ENCODE assay signal across 20 cellular contexts in the genomic region with DNA sequence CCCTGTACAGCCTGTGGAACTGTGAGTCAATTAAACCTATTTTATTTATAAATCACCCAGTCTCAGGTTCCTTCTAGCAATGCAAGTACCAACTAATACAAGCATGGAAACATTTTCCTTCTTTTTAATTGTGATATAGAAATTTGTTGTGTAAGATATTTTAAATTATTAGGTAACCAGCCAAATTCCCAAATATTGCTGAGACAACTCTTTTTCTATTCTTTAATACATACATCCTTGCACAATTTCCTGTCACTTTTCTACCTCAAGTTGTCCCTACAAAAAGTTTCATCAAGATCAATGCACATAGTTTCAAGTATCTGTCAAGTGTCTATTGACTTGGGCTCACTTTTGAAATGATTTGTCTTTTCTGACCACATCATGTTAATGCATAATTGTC.
DNase-seq lines count a peak whose midpoint lies in the region; ATAC-seq, FAIRE-seq and TF ChIP-seq lines count a peak whose summit lies in the region.
"Had no signal": no experiment of that assay in that cellular context is flagged by ENCODE, and none has a peak within 500 bp of the region (broad histone marks: within the 10 kb centered on the region; RNA-seq: fewer than 3 reads in every experiment).

No MANE protein-coding gene starts in this region.

- no peak overlapping the region for H2BK20ac ChIP-seq in IMR-90 (ENCODE audit: low read depth, low read length)

- no peak overlapping the region for H2AK5ac ChIP-seq in IMR-90 (ENCODE audit: low read depth, low read length)

- no peak overlapping the region for H2AK9ac ChIP-seq in IMR-90 (replicated peaks; ENCODE audit: low read depth, low read length, poor library complexity)

- H3K4me2 ChIP-seq in HepG2 (ENCODE audit: low read depth, low read length) (no peak overlapping the region), IMR-90 (ENCODE audit: low read depth, low read length) (no peak overlapping the region), keratinocyte (ENCODE audit: control insufficient read depth, extremely low read depth, insufficient read depth, low read depth, low read length) (no peak overlapping the region)
- H3K4me2 ChIP-seq: BLaER1 treated with 17β-estradiol and CSF1 and Interleukin-3, amounts not matched to agents 10 nM and 100 nM had no signal

- TF ChIP-seq CTCF in HepG2 (CRISPR knock-in tag; IDR thresholded peaks at IDR 0.05) (no peak), right lobe of liver (IDR thresholded peaks at IDR 0.05) (no peak), IMR-90 (conservative IDR thresholded peaks at IDR 0.05; ENCODE audit: low read depth, low read length) (no peak), keratinocyte (optimal IDR thresholded peaks at IDR 0.05 in 1 of 3, IDR thresholded peaks at IDR 0.05 in 1 of 3, conservative IDR thresholded peaks at IDR 0.05 in 1 of 3; ENCODE audit: extremely low read depth in 1 of 3, insufficient read depth in 2 of 3, low read length in 3 of 3) (no peak), Peyer's patch (IDR thresholded peaks at IDR 0.05) (no peak)

- intact Hi-C loops in HepG2 (cut with micrococcal nuclease; ENCODE audit: unreplicated experiment): no loop called here
- intact Hi-C loops in right lobe of liver (cut with DNase I): no loop called here
- intact Hi-C loops in IMR-90 (cut with micrococcal nuclease): no loop called here

- H3K4me1 ChIP-seq in HepG2 (ENCODE audit: insufficient read depth, low read length) (no peaks in the 10 kb centered on the region), right lobe of liver (no peaks in the 10 kb centered on the region), IMR-90 (ENCODE audit: control insufficient read depth, insufficient read depth, low read length) (no peaks in the 10 kb centered on the region), keratinocyte (ENCODE audit: control insufficient read depth, extremely low read depth, insufficient read depth, low read length) (no peaks in the 10 kb centered on the region), Peyer's patch (no peaks in the 10 kb centered on the region)
- H3K4me1 ChIP-seq: BLaER1 treated with 17β-estradiol and CSF1 and Interleukin-3, amounts not matched to agents 10 nM and 100 nM; Caco-2 had no signal

- DNase-seq in HepG2 (ENCODE audit: low spot score) (no peak), right lobe of liver (no peak), IMR-90 (no peak), keratinocyte (ENCODE audit: low read depth, low spot score) (no peak), mesenteric fat pad (ENCODE audit: low spot score) (no peak), Peyer's patch (no peak)
- DNase-seq: 8988T; AML-193; Caco-2; Calu3; CD4-positive, alpha-beta T cell; CD8-positive, alpha-beta T cell; DMS79 treated with DMSO at 0.1 percent for 48 hours; GF-D8 had no signal

- H3K4me3 ChIP-seq in HepG2 (replicated peaks in 1 of 3; ENCODE audit: insufficient read depth in 1 of 3, low read depth in 2 of 3, low read length in 3 of 3) (no peak overlapping the region), right lobe of liver (no peak overlapping the region), IMR-90 (ENCODE audit: insufficient read depth, low read depth, low read length) (no peak overlapping the region), keratinocyte (ENCODE audit: control insufficient read depth in 2 of 3, extremely low read depth in 1 of 3, insufficient read depth in 2 of 3, low read depth in 1 of 3, low read length in 3 of 3) (no peak overlapping the region), Peyer's patch (no peak overlapping the region)
- H3K4me3 ChIP-seq: BLaER1 treated with 17β-estradiol and CSF1 and Interleukin-3, amounts not matched to agents 10 nM and 100 nM had no signal

- no peak for TF ChIP-seq EP300 in HepG2 (IDR thresholded peaks at IDR 0.05; ENCODE audit: low read depth in 2 of 2, low read length in 2 of 2)
- TF ChIP-seq EP300 in HepG2 (CRISPR knock-in tag; IDR thresholded peaks at IDR 0.05; ENCODE audit: borderline replicate concordance): no peak

- no peaks in the 10 kb centered on the region for H3K27me3 ChIP-seq in HepG2 (ENCODE audit: control insufficient read depth in 1 of 2, insufficient read depth in 2 of 2, low read length in 2 of 2)
- H3K27me3 ChIP-seq in right lobe of liver: no peaks in the 10 kb centered on the region
- no peaks in the 10 kb centered on the region for H3K27me3 ChIP-seq in IMR-90 (ENCODE audit: control insufficient read depth, insufficient read depth, low read length)
- H3K27me3 ChIP-seq in keratinocyte (ENCODE audit: control insufficient read depth, extremely low read depth, insufficient read depth, low read length): no peaks in the 10 kb centered on the region
- H3K27me3 ChIP-seq in Peyer's patch: no peaks in the 10 kb centered on the region
- H3K27me3 ChIP-seq: BLaER1 treated with 17β-estradiol and CSF1 and Interleukin-3, amounts not matched to agents 10 nM and 100 nM had no signal

- no peaks in the 10 kb centered on the region for H3K9me1 ChIP-seq in IMR-90 (ENCODE audit: insufficient read depth, low read length)
- H3K9me1 ChIP-seq in keratinocyte (ENCODE audit: control insufficient read depth, extremely low read depth, insufficient read depth, low read length): no peaks in the 10 kb centered on the region

- H4K8ac ChIP-seq in IMR-90 (ENCODE audit: low read depth in 2 of 2, low read length in 2 of 2): no peak overlapping the region

- H2BK120ac ChIP-seq in IMR-90 (ENCODE audit: low read depth, low read length): no peak overlapping the region

- H3K36me3 ChIP-seq in HepG2 (replicated peaks in 1 of 2; ENCODE audit: control insufficient read depth in 1 of 2, insufficient read depth in 2 of 2, low read length in 2 of 2) (no peaks in the 10 kb centered on the region), right lobe of liver (no peaks in the 10 kb centered on the region), IMR-90 (ENCODE audit: control insufficient read depth, insufficient read depth, low read length) (no peaks in the 10 kb centered on the region), keratinocyte (ENCODE audit: control insufficient read depth in 2 of 2, extremely low read depth in 1 of 2, insufficient read depth in 2 of 2, low read length in 2 of 2) (no peaks in the 10 kb centered on the region), Peyer's patch (no peaks in the 10 kb centered on the region)
- H3K36me3 ChIP-seq: BLaER1 treated with 17β-estradiol and CSF1 and Interleukin-3, amounts not matched to agents 10 nM and 100 nM had no signal

- H2BK5ac ChIP-seq in IMR-90 (ENCODE audit: low read depth, low read length, poor library complexity, severe bottlenecking): no peak overlapping the region

- no peak overlapping the region for H2BK15ac ChIP-seq in IMR-90 (ENCODE audit: low read depth, low read length)

- H3K79me2 ChIP-seq in HepG2 (ENCODE audit: insufficient read depth, low read length) (no peaks in the 10 kb centered on the region), keratinocyte (ENCODE audit: control insufficient read depth, insufficient read depth, low read length) (no peaks in the 10 kb centered on the region)

- H3K27ac ChIP-seq in HepG2 (ENCODE audit: extremely low read length, insufficient read depth, low read length) (no peak overlapping the region), right lobe of liver (no peak overlapping the region), IMR-90 (ENCODE audit: insufficient read depth, low read length) (no peak overlapping the region), keratinocyte (ENCODE audit: control insufficient read depth, insufficient read depth, low read length) (no peak overlapping the region), Peyer's patch (no peak overlapping the region)
- H3K27ac ChIP-seq: BLaER1 treated with 17β-estradiol and CSF1 and Interleukin-3, amounts not matched to agents 10 nM and 100 nM; C4-2B had no signal

- H3K9ac ChIP-seq in HepG2 (ENCODE audit: insufficient read depth, low read depth, low read length) (no peak overlapping the region), IMR-90 (ENCODE audit: low read depth, low read length) (no peak overlapping the region), keratinocyte (ENCODE audit: control insufficient read depth, extremely low read depth, insufficient read depth, low read length) (no peak overlapping the region)
- H3K9ac ChIP-seq: BLaER1 treated with 17β-estradiol and CSF1 and Interleukin-3, amounts not matched to agents 10 nM and 100 nM had no signal

- FAIRE-seq in HepG2 (lab: Jason Lieb, UNC): no peak
- peak; percentile 29 for FAIRE-seq in keratinocyte (lab: Jason Lieb, UNC)
- FAIRE-seq: A204.1, D721Med, G401.6, GM12891 had no signal

- H3K79me1 ChIP-seq in IMR-90 (ENCODE audit: low read depth in 1 of 2, low read length in 2 of 2): no peaks in the 10 kb centered on the region

- H2AFZ ChIP-seq in HepG2 (ENCODE audit: low read length) (no peak overlapping the region), IMR-90 (replicated peaks; ENCODE audit: low read length, poor library complexity) (no peak overlapping the region), keratinocyte (ENCODE audit: control insufficient read depth, low read length) (no peak overlapping the region)

- dilution Hi-C loops in IMR-90 (cut with HindIII; ENCODE audit: low sequenced_read_pairs, unreplicated experiment): no loop called here
- dilution Hi-C loops in keratinocyte (cut with MboI; ENCODE audit: extremely low pct_ligation_motif_present, low sequenced_read_pairs): no loop called here

- no peak overlapping the region for H3K56ac ChIP-seq in IMR-90 (ENCODE audit: extremely low read depth, insufficient read depth, low read length)

- in situ Hi-C loops in HepG2 (cut with HindIII; ENCODE audit: extremely low pct_ligation_motif_present, low pct_unique_long_range_greater_than_20kb) (no loop called here), IMR-90 (cut with MboI; ENCODE audit: low sequenced_read_pairs) (no loop called here)

- POLR2A ChIA-PET in HepG2 (lab: Yijun Ruan, JAX) (no interaction called here), IMR-90 (lab: Charles Lee; ENCODE audit: unreplicated experiment) (no interaction called here)

- no peaks in the 10 kb centered on the region for H4K20me1 ChIP-seq in HepG2 (ENCODE audit: insufficient read depth, low read length)
- H4K20me1 ChIP-seq in IMR-90 (ENCODE audit: insufficient read depth, low read length): no peaks in the 10 kb centered on the region
- H4K20me1 ChIP-seq in keratinocyte (ENCODE audit: control insufficient read depth, extremely low read depth, insufficient read depth, low read length): no peaks in the 10 kb centered on the region
- H4K20me1 ChIP-seq: BLaER1 treated with 17β-estradiol and CSF1 and Interleukin-3, amounts not matched to agents 10 nM and 100 nM had no signal

- no peak overlapping the region for H3K14ac ChIP-seq in IMR-90 (replicated peaks; ENCODE audit: low read depth, low read length)

- no peak for TF ChIP-seq RAD21 in HepG2 (CRISPR knock-in tag; IDR thresholded peaks at IDR 0.05)
- TF ChIP-seq RAD21 in IMR-90 (IDR thresholded peaks at IDR 0.05; ENCODE audit: low read length): no peak

- no peak overlapping the region for H3K4ac ChIP-seq in IMR-90 (ENCODE audit: low read depth, low read length)

- ATAC-seq in HepG2 (no peak), right lobe of liver (no peak), IMR-90 (ENCODE audit: low read depth) (no peak)
- ATAC-seq: CD8-positive, alpha-beta T cell had no signal

- BruUV-seq in HepG2 (replicated peaks; lab: Mats Ljungman, UMichigan): no TSS peak
- BruUV-seq in IMR-90 (replicated peaks; lab: Mats Ljungman, UMichigan): no TSS peak

- H3K9me3 ChIP-seq in HepG2 (ENCODE audit: low read length) (no peaks in the 10 kb centered on the region), right lobe of liver (no peaks in the 10 kb centered on the region), IMR-90 (ENCODE audit: control insufficient read depth, insufficient read depth, low read length) (no peaks in the 10 kb centered on the region), keratinocyte (ENCODE audit: control insufficient read depth, low read depth, low read length) (no peaks in the 10 kb centered on the region), Peyer's patch (no peaks in the 10 kb centered on the region)
- H3K9me3 ChIP-seq: Caco-2 had no signal

- CTCF ChIA-PET in HepG2 (lab: Yijun Ruan, JAX; ENCODE audit: low intra/inter-chr PET ratio, low total read pairs) (no interaction called here), IMR-90 (lab: Yijun Ruan, JAX) (no interaction called here)

- H3K23ac ChIP-seq in IMR-90 (ENCODE audit: low read depth, low read length): no peak overlapping the region

- no peak overlapping the region for H4K91ac ChIP-seq in IMR-90 (ENCODE audit: insufficient read depth, low read depth, low read length)

- H3K18ac ChIP-seq in IMR-90 (ENCODE audit: low read depth, low read length): no peak overlapping the region

- no peak for TF ChIP-seq POLR2A in HepG2 (IDR thresholded peaks at IDR 0.05; ENCODE audit: insufficient read depth in 1 of 2, low read depth in 2 of 2, low read length in 2 of 2)
- no peak for TF ChIP-seq POLR2A in right lobe of liver (IDR thresholded peaks at IDR 0.05)
- no peak for TF ChIP-seq POLR2A in IMR-90 (IDR thresholded peaks at IDR 0.05; ENCODE audit: low read depth, low read length)
- no peak for TF ChIP-seq POLR2A in Peyer's patch (IDR thresholded peaks at IDR 0.05)

- no peak overlapping the region for H4K5ac ChIP-seq in IMR-90 (ENCODE audit: low read depth, low read length)
